ENCODE assay signal across 8 cellular contexts in the genomic region with DNA sequence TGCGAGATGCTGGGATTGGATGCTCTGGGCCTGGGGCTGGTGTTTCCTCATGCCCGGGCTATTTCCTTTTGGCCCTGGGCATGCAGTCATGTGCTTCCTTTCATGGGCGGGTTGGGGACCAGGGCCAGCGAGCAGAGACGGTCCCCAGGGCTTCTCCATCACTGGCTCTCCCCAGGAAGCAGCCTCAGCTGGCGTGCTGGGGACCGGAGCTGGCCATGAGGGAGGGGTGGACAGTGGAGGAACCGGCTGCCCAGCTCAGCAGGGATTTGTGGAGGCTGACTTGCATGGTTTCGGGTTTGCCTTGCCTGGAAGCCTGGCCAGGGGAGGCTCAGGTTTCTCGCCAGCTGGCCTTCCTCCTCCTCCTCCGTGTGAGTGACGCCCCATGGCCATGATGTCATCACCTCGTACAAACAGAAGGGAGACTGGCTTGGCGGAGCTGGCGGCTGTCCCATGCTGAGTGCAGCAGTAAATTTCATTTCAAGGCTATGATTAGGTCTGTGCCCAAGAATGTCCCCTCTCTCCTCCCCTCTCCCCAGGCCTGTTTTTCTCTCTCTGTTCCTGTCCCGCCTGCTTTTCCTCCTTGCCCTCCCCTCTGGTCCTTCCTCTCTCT. TPM values are rescaled to one million over a fixed set of nuclear protein-coding genes. Genes with fewer than 3 reads are reported as not detected.
A peak's percentile ranks its signal among the peaks of the same experiment; 100 is the strongest.
DNase-seq lines count a peak whose midpoint lies in the region; ATAC-seq, FAIRE-seq and TF ChIP-seq lines count a peak whose summit lies in the region.

No MANE protein-coding gene starts in this region.

- no peak for ATAC-seq in GM19452 (IDR thresholded peaks at IDR 0.05; ENCODE audit: unreplicated experiment)

- H2AFZ ChIP-seq in OCI-LY7 (ENCODE audit: low read length), result no peak overlapping the region

- intact Hi-C loops in OCI-LY7 (cut with micrococcal nuclease; ENCODE audit: unreplicated experiment), result no loop called here

- no peak overlapping the region for H3K4me3 ChIP-seq in retinal pigment epithelial cell (ENCODE audit: low read length)
- H3K4me3 ChIP-seq in OCI-LY7 (ENCODE audit: low read depth, low read length, poor library complexity, severe bottlenecking), result no peak overlapping the region

- DNase-seq in GM03348 (ENCODE audit: low spot score) (peak; percentile 93), NCI-H2227 (lab: John Stamatoyannopoulos, UW; ENCODE audit: unreplicated experiment) (peak; percentile 75), hippocampal formation (lab: John Stamatoyannopoulos, UW) (peak; percentile 53 to 74), retinal pigment epithelial cell (ENCODE audit: low read depth) (peak; percentile 96), OCI-LY7 (ENCODE audit: low spot score) (no peak), GM12891 (ENCODE audit: insufficient read length, low spot score) (no peak)

- H3K4me2 ChIP-seq in OCI-LY7 (ENCODE audit: low read length), result no peak overlapping the region

- no peaks in the 10 kb centered on the region for H4K20me1 ChIP-seq in OCI-LY7 (ENCODE audit: insufficient read depth, low read length)

- no peak for FAIRE-seq in GM12891 (lab: Jason Lieb, UNC)

- POLR2A ChIA-PET in OCI-LY7 (lab: Charles Lee), result no interaction called here

- H3K4me3 Mint-ChIP-seq in brain, result peak overlapping the region; percentile 3 to 62 (median 37)

- H3K9me3 Mint-ChIP-seq in brain, result no peaks in the 10 kb centered on the region

- H3K27ac ChIP-seq in OCI-LY7 (ENCODE audit: low read depth, low read length, poor library complexity, severe bottlenecking), result no peak overlapping the region

- no peak for TF ChIP-seq POLR2A in GM12891 (IDR thresholded peaks at IDR 0.05; ENCODE audit: low read depth, low read length)

- CTCF ChIA-PET in OCI-LY7 (lab: Charles Lee; ENCODE audit: unreplicated experiment), result no interaction called here

- TF ChIP-seq CTCF in brain (conservative IDR thresholded peaks at IDR 0.05), result no peak
- TF ChIP-seq CTCF in retinal pigment epithelial cell (conservative IDR thresholded peaks at IDR 0.05; ENCODE audit: low read depth, low read length), result no peak
- TF ChIP-seq CTCF in OCI-LY7 (conservative IDR thresholded peaks at IDR 0.05; ENCODE audit: low read length), result no peak

- no peaks in the 10 kb centered on the region for H3K79me2 ChIP-seq in OCI-LY7 (ENCODE audit: insufficient read depth, low read depth, low read length)

- H3K9me2 ChIP-seq in OCI-LY7 (ENCODE audit: insufficient read depth, low read length), result no peaks in the 10 kb centered on the region

- peaks cover 1% of the 10 kb centered on the region for H3K27me3 Mint-ChIP-seq in brain

- no peaks in the 10 kb centered on the region for H3K9me3 ChIP-seq in OCI-LY7 (ENCODE audit: low read length)

- H3K27ac Mint-ChIP-seq in brain, result peak overlapping the region; percentile 60 to 95 (median 93)

- BruUV-seq in OCI-LY7 (replicated peaks; lab: Mats Ljungman, UMichigan), result no TSS peak

- H3K4me1 ChIP-seq in OCI-LY7 (ENCODE audit: insufficient read depth, low read length, poor library complexity, severe bottlenecking), result no peaks in the 10 kb centered on the region

- H3K36me3 Mint-ChIP-seq in brain, result no peaks in the 10 kb centered on the region

- peaks cover 47% of the 10 kb centered on the region for H3K4me1 Mint-ChIP-seq in brain

- H3K36me3 ChIP-seq in OCI-LY7 (ENCODE audit: insufficient read depth, low read length), result no peaks in the 10 kb centered on the region

TF ChIP-seq in GM12891, 5 proteins besides CTCF, POLR2A, EP300 and RAD21:
- no peak for TF ChIP-seq PAX5 (IDR thresholded peaks at IDR 0.05; ENCODE audit: insufficient read depth, low read length, severe bottlenecking)
- no peak for TF ChIP-seq POLR2AphosphoS5 (IDR thresholded peaks at IDR 0.05; ENCODE audit: low read depth, low read length)
- TF ChIP-seq SPI1 (IDR thresholded peaks at IDR 0.05; ENCODE audit: low read depth, low read length), result no peak
- no peak for TF ChIP-seq POU2F2 (IDR thresholded peaks at IDR 0.05; ENCODE audit: low read depth, low read length)
- TF ChIP-seq TAF1 (IDR thresholded peaks at IDR 0.05; ENCODE audit: low read depth, low read length), result no peak

RNA-seq across cellular contexts. Expression of a gene that starts 8.9 kb away (rescaled TPM):
- 314 TPM for polyA plus RNA-seq in brain (ENCODE audit: insufficient read depth, low read depth, low replicate concordance)
- total RNA-seq in OCI-LY7 (2014; rRNA removed; shearing (Covaris generic)), result 0.54 and 0.57 TPM in 2 replicates
- total RNA-seq in OCI-LY7 (2022), result not detected in 2 replicates
- 0.04 TPM for polyA plus RNA-seq in GM12891 (2012; ENCODE audit: low read depth, missing spikeins)

RNA-seq across cellular contexts. Expression of a gene that starts 31.1 kb away (rescaled TPM):
- 0.20 TPM for polyA plus RNA-seq in brain (ENCODE audit: insufficient read depth, low read depth, low replicate concordance)
- total RNA-seq in OCI-LY7 (2014; rRNA removed; shearing (Covaris generic)), result not detected in 2 replicates
- not detected in 2 replicates for total RNA-seq in OCI-LY7 (2022)
- not detected for polyA plus RNA-seq in GM12891 (2012; ENCODE audit: low read depth, missing spikeins)

RNA-seq across cellular contexts. Expression of a gene that starts 45.7 kb away (rescaled TPM):
- 265 TPM for polyA plus RNA-seq in brain (ENCODE audit: insufficient read depth, low read depth, low replicate concordance)
- 0.88 TPM in 1 of 2 replicates, not detected in the other for total RNA-seq in OCI-LY7 (2014; rRNA removed; shearing (Covaris generic))
- total RNA-seq in OCI-LY7 (2022), result 1.3 and 1.7 TPM in 2 replicates
- polyA plus RNA-seq in GM12891 (2012; ENCODE audit: low read depth, missing spikeins), result 7.1 TPM

Comparison
In these comparisons a context has a peak if more than half of its experiments do, and no peak if none do; other contexts are left out.
1. DNase-seq: peak in GM03348 (single experiment), NCI-H2227 (single experiment), hippocampal formation (2 of 2) and retinal pigment epithelial cell (single experiment); none in OCI-LY7 (single experiment) and GM12891 (single experiment).